In the genomic region with DNA sequence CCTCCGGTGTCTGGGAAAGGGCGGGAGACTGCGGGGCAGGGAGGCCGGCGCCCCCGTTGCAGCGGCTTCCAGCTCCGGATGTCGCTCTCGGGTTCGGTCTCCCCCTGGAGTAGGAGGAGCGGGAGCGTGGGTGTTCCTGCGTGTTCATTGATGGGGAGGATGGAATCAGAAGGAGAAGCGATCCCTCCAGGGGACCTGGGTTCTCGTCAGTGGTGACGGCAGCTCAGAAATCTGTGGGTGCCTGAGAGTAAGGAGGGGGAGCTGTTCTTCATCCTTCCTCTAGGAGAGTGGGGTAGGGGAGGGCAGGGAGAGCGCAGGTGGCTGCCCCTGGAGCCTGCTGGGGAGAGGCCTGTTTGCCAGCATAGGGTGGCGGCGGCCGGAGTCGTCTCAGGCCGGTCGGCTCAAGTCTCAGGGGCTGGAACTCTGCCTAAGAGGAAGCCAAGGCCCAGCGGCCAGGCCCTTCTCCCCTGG, we compare ENCODE assay signal across 8 cellular contexts. TPM values are rescaled to one million over a fixed set of nuclear protein-coding genes. Genes with fewer than 3 reads are reported as not detected.
A peak's percentile ranks its signal among the peaks of the same experiment; 100 is the strongest.
DNase-seq lines count a peak whose midpoint lies in the region; ATAC-seq and TF ChIP-seq lines count a peak whose summit lies in the region.

No MANE protein-coding gene starts in this region.

- in situ Hi-C loops in KBM-7 (cut with MboI; ENCODE audit: low pct_unique_long_range_greater_than_20kb, low sequenced_read_pairs) = no loop called here

- H3K27me3 Mint-ChIP-seq in naive thymus-derived CD4-positive, alpha-beta T cell = peaks cover 0 to 57% (median 0%) of the 10 kb centered on the region in 5 donors

- H3K4me1 Mint-ChIP-seq in naive thymus-derived CD4-positive, alpha-beta T cell = peaks cover 18 to 61% (median 53%) of the 10 kb centered on the region in 7 donors

- TF ChIP-seq CTCF in esophagus squamous epithelium (IDR thresholded peaks at IDR 0.05) = peak in 1 of 6 experiments; percentile 24

- H3K9me3 ChIP-seq in esophagus squamous epithelium = no peaks in the 10 kb centered on the region
- H3K9me3 ChIP-seq in naive thymus-derived CD4-positive, alpha-beta T cell (ENCODE audit: control insufficient read depth in 2 of 3, low read length in 3 of 3) = no peaks in the 10 kb centered on the region
- no peaks in the 10 kb centered on the region for H3K9me3 ChIP-seq in subcutaneous abdominal adipose tissue (ENCODE audit: control insufficient read depth in 5 of 5, low read length in 5 of 5)

- ATAC-seq in naive thymus-derived CD4-positive, alpha-beta T cell = peak; percentile 54
- ATAC-seq in GM19023 (IDR thresholded peaks at IDR 0.05; ENCODE audit: unreplicated experiment) = no peak
- ATAC-seq in GM18867 (IDR thresholded peaks at IDR 0.05; ENCODE audit: unreplicated experiment) = no peak

- peak overlapping the region; percentile 59 to 97 (median 94) for H3K27ac Mint-ChIP-seq in naive thymus-derived CD4-positive, alpha-beta T cell

- peak overlapping the region; percentile 74 to 91 (median 82) for H3K4me3 ChIP-seq in esophagus squamous epithelium
- H3K4me3 ChIP-seq in naive thymus-derived CD4-positive, alpha-beta T cell (ENCODE audit: low read length) = peak overlapping the region; percentile 68
- peak overlapping the region; percentile 75 to 91 (median 85) for H3K4me3 ChIP-seq in subcutaneous abdominal adipose tissue (ENCODE audit: low read depth in 1 of 5, low read length in 5 of 5)

- H3K36me3 Mint-ChIP-seq in naive thymus-derived CD4-positive, alpha-beta T cell = peaks cover 0 to 8% (median 1%) of the 10 kb centered on the region in 5 donors

- peak; percentile 38 for DNase-seq in DMS79 treated with DMSO at 0.1 percent for 48 hours (lab: John Stamatoyannopoulos, UW)
- peak; percentile 53 for DNase-seq in KBM-7
- DNase-seq in activated CD8-positive, alpha-beta memory T cell treated with anti-CD3 and anti-CD28 coated beads, Interleukin-2, amount 50 U/mL, for 48 hours = peak; percentile 76
- DNase-seq in esophagus squamous epithelium (lab: John Stamatoyannopoulos, UW) = no peak
- peak; percentile 13 to 50 (median 40) for DNase-seq in naive thymus-derived CD4-positive, alpha-beta T cell

- H3K27me3 ChIP-seq in esophagus squamous epithelium = peaks cover 0 to 29% (median 0%) of the 10 kb centered on the region in 4 donors
- no peaks in the 10 kb centered on the region for H3K27me3 ChIP-seq in naive thymus-derived CD4-positive, alpha-beta T cell (ENCODE audit: control insufficient read depth in 2 of 2, insufficient read depth in 2 of 2, low read length in 2 of 2)
- peaks cover 0 to 5% (median 0%) of the 10 kb centered on the region in 5 donors for H3K27me3 ChIP-seq in subcutaneous abdominal adipose tissue (ENCODE audit: control insufficient read depth in 5 of 5, insufficient read depth in 4 of 5, low read length in 5 of 5)

- intact Hi-C loops in esophagus squamous epithelium (cut with DNase I) = no loop called here
- intact Hi-C loops in naive thymus-derived CD4-positive, alpha-beta T cell (cut with micrococcal nuclease) = loop anchor here (1.0 to 5.0 kb wide), 8 partner anchors 12 to 1086 kb away; a partner anchor contains a TSS

- H3K36me3 ChIP-seq in esophagus squamous epithelium (no peaks in the 10 kb centered on the region), subcutaneous abdominal adipose tissue (ENCODE audit: control insufficient read depth in 5 of 5, insufficient read depth in 5 of 5, low read length in 5 of 5) (no peaks in the 10 kb centered on the region)
- H3K36me3 ChIP-seq in naive thymus-derived CD4-positive, alpha-beta T cell (ENCODE audit: control insufficient read depth in 2 of 3, insufficient read depth in 3 of 3, low read length in 3 of 3) = peaks cover 0 to 12% (median 0%) of the 10 kb centered on the region in 3 experiments

- H3K9me3 Mint-ChIP-seq in naive thymus-derived CD4-positive, alpha-beta T cell = no peaks in the 10 kb centered on the region

- H3K9ac ChIP-seq in subcutaneous abdominal adipose tissue (ENCODE audit: low read length in 5 of 5) = peak overlapping the region in 4 of 5 donors; percentile 48 to 88 (median 65)

- WGBS in esophagus squamous epithelium, 2 donors = 3 to 13% methylated on average over 3 to 5 of the region's 25 CpGs

- peaks cover 4 to 56% (median 26%) of the 10 kb centered on the region in 3 donors for H3K4me1 ChIP-seq in esophagus squamous epithelium
- H3K4me1 ChIP-seq in naive thymus-derived CD4-positive, alpha-beta T cell (ENCODE audit: control insufficient read depth in 2 of 2, insufficient read depth in 2 of 2, low read length in 2 of 2) = peaks cover 4 to 35% of the 10 kb centered on the region in 2 donors
- peaks cover 2 to 38% (median 17%) of the 10 kb centered on the region in 5 donors for H3K4me1 ChIP-seq in subcutaneous abdominal adipose tissue (ENCODE audit: control insufficient read depth in 5 of 5, insufficient read depth in 5 of 5, low read length in 5 of 5)

- peak overlapping the region; percentile 91 to 99 (median 98) for H3K4me3 Mint-ChIP-seq in naive thymus-derived CD4-positive, alpha-beta T cell

- POLR2A ChIA-PET in naive thymus-derived CD4-positive, alpha-beta T cell (lab: Charles Lee) = interaction anchor here (0.9 to 7.0 kb wide), 18 partner anchors 10 to 405 kb away, joined by 3 to 46 read pairs (median 7); a partner anchor contains a TSS

- H3K27ac ChIP-seq in esophagus squamous epithelium (peak overlapping the region; percentile 88 to 94 (median 90)), subcutaneous abdominal adipose tissue (ENCODE audit: low read depth, low read length) (peak overlapping the region; percentile 94)
- peak overlapping the region; percentile 83 for H3K27ac ChIP-seq in naive thymus-derived CD4-positive, alpha-beta T cell (ENCODE audit: low read depth, low read length)

- CTCF ChIA-PET in naive thymus-derived CD4-positive, alpha-beta T cell (lab: Charles Lee) = interaction anchor here (0.6 to 5.1 kb wide), 22 partner anchors 10 to 126 kb away, joined by 3 to 80 read pairs (median 6); no protein-coding TSS in a partner anchor

- no peak for TF ChIP-seq POLR2A in esophagus squamous epithelium (IDR thresholded peaks at IDR 0.05)

RNA-seq across cellular contexts. Expression of a gene that starts 1.1 kb away (rescaled TPM):
- 10 to 100 TPM in 2 of 4 donors, 1 to 10 TPM in 2; 2.7 to 16.4 (median 9.7) TPM for total RNA-seq in esophagus squamous epithelium
- total RNA-seq in naive thymus-derived CD4-positive, alpha-beta T cell = 10 to 100 TPM; 10.4 to 49.8 (median 43.2) TPM
- polyA plus RNA-seq in naive thymus-derived CD4-positive, alpha-beta T cell = 10 to 100 TPM; 10.3 to 18.7 TPM
